1 cellular context compared by ENCODE assay signal in the genomic region with DNA sequence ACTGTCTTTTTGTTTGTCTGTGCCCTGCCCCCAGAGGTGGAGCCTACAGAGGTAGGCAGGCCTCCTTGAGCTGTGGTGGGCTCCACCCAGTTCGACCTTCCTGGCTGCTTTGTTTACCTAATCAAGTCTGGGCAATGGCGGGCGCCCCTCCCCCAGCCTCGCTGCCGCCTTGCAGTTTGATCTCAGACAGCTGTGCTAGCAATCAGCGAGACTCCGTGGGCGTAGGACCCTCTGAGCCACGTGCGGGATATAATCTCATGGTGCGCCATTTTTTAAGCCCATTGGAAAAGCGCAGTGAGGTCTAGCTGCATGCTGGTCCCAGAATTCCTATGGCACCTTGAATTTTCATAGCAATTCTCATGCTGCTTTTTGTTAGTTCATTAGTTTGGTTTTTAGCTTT.
TF ChIP-seq lines count a peak whose summit lies in the region.

No MANE protein-coding gene starts in this region.

TF ChIP-seq in K562, 482 proteins besides CTCF, POLR2A, EP300 and RAD21:
- TF ChIP-seq, protein P1, sequence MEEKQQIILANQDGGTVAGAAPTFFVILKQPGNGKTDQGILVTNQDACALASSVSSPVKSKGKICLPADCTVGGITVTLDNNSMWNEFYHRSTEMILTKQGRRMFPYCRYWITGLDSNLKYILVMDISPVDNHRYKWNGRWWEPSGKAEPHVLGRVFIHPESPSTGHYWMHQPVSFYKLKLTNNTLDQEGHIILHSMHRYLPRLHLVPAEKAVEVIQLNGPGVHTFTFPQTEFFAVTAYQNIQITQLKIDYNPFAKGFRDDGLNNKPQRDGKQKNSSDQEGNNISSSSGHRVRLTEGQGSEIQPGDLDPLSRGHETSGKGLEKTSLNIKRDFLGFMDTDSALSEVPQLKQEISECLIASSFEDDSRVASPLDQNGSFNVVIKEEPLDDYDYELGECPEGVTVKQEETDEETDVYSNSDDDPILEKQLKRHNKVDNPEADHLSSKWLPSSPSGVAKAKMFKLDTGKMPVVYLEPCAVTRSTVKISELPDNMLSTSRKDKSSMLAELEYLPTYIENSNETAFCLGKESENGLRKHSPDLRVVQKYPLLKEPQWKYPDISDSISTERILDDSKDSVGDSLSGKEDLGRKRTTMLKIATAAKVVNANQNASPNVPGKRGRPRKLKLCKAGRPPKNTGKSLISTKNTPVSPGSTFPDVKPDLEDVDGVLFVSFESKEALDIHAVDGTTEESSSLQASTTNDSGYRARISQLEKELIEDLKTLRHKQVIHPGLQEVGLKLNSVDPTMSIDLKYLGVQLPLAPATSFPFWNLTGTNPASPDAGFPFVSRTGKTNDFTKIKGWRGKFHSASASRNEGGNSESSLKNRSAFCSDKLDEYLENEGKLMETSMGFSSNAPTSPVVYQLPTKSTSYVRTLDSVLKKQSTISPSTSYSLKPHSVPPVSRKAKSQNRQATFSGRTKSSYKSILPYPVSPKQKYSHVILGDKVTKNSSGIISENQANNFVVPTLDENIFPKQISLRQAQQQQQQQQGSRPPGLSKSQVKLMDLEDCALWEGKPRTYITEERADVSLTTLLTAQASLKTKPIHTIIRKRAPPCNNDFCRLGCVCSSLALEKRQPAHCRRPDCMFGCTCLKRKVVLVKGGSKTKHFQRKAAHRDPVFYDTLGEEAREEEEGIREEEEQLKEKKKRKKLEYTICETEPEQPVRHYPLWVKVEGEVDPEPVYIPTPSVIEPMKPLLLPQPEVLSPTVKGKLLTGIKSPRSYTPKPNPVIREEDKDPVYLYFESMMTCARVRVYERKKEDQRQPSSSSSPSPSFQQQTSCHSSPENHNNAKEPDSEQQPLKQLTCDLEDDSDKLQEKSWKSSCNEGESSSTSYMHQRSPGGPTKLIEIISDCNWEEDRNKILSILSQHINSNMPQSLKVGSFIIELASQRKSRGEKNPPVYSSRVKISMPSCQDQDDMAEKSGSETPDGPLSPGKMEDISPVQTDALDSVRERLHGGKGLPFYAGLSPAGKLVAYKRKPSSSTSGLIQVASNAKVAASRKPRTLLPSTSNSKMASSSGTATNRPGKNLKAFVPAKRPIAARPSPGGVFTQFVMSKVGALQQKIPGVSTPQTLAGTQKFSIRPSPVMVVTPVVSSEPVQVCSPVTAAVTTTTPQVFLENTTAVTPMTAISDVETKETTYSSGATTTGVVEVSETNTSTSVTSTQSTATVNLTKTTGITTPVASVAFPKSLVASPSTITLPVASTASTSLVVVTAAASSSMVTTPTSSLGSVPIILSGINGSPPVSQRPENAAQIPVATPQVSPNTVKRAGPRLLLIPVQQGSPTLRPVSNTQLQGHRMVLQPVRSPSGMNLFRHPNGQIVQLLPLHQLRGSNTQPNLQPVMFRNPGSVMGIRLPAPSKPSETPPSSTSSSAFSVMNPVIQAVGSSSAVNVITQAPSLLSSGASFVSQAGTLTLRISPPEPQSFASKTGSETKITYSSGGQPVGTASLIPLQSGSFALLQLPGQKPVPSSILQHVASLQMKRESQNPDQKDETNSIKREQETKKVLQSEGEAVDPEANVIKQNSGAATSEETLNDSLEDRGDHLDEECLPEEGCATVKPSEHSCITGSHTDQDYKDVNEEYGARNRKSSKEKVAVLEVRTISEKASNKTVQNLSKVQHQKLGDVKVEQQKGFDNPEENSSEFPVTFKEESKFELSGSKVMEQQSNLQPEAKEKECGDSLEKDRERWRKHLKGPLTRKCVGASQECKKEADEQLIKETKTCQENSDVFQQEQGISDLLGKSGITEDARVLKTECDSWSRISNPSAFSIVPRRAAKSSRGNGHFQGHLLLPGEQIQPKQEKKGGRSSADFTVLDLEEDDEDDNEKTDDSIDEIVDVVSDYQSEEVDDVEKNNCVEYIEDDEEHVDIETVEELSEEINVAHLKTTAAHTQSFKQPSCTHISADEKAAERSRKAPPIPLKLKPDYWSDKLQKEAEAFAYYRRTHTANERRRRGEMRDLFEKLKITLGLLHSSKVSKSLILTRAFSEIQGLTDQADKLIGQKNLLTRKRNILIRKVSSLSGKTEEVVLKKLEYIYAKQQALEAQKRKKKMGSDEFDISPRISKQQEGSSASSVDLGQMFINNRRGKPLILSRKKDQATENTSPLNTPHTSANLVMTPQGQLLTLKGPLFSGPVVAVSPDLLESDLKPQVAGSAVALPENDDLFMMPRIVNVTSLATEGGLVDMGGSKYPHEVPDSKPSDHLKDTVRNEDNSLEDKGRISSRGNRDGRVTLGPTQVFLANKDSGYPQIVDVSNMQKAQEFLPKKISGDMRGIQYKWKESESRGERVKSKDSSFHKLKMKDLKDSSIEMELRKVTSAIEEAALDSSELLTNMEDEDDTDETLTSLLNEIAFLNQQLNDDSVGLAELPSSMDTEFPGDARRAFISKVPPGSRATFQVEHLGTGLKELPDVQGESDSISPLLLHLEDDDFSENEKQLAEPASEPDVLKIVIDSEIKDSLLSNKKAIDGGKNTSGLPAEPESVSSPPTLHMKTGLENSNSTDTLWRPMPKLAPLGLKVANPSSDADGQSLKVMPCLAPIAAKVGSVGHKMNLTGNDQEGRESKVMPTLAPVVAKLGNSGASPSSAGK (IDR thresholded peaks at IDR 0.05): peak; percentile 50; the same call in 1 of the 2 replicates
- TF ChIP-seq L3MBTL2 (IDR thresholded peaks at IDR 0.05) (peak; percentile 76), EHMT2 (IDR thresholded peaks at IDR 0.05) (peak; percentile 51; the same call in 1 of the 2 replicates), FOXA3 (CRISPR knock-in tag; conservative IDR thresholded peaks at IDR 0.05 in 1 of 2, IDR thresholded peaks at IDR 0.05 in 1 of 2) (0 out of 4 replicates have a peak, but pooled peaks of 1 of the 2 experiments have one; percentile 25), SMAD4 (CRISPR knock-in tag; conservative IDR thresholded peaks at IDR 0.05) (0 out of 2 replicates have a peak, but pooled peaks have one; percentile 24), MAX (CRISPR knock-in tag; IDR thresholded peaks at IDR 0.05) (peak; percentile 49; the same call in 1 of the 2 replicates), EP400 (IDR thresholded peaks at IDR 0.05) (0 out of 2 replicates have a peak, but pooled peaks have one; percentile 28), EGR1 (conservative IDR thresholded peaks at IDR 0.05) (peak; percentile 57)
- TF ChIP-seq, protein P2, sequence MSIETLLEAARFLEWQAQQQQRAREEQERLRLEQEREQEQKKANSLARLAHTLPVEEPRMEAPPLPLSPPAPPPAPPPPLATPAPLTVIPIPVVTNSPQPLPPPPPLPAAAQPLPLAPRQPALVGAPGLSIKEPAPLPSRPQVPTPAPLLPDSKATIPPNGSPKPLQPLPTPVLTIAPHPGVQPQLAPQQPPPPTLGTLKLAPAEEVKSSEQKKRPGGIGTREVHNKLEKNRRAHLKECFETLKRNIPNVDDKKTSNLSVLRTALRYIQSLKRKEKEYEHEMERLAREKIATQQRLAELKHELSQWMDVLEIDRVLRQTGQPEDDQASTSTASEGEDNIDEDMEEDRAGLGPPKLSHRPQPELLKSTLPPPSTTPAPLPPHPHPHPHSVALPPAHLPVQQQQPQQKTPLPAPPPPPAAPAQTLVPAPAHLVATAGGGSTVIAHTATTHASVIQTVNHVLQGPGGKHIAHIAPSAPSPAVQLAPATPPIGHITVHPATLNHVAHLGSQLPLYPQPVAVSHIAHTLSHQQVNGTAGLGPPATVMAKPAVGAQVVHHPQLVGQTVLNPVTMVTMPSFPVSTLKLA (conservative IDR thresholded peaks at IDR 0.05): peak in 1 of 2 experiments; percentile 46; a peak in 1 of 4 replicates
- TF ChIP-seq, protein P3, sequence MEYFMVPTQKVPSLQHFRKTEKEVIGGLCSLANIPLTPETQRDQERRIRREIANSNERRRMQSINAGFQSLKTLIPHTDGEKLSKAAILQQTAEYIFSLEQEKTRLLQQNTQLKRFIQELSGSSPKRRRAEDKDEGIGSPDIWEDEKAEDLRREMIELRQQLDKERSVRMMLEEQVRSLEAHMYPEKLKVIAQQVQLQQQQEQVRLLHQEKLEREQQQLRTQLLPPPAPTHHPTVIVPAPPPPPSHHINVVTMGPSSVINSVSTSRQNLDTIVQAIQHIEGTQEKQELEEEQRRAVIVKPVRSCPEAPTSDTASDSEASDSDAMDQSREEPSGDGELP (CRISPR knock-in tag; IDR thresholded peaks at IDR 0.05; ENCODE audit: borderline replicate concordance): peak; percentile 66
